Comparison of ENCODE assay signal across 10 cellular contexts in the genomic region with DNA sequence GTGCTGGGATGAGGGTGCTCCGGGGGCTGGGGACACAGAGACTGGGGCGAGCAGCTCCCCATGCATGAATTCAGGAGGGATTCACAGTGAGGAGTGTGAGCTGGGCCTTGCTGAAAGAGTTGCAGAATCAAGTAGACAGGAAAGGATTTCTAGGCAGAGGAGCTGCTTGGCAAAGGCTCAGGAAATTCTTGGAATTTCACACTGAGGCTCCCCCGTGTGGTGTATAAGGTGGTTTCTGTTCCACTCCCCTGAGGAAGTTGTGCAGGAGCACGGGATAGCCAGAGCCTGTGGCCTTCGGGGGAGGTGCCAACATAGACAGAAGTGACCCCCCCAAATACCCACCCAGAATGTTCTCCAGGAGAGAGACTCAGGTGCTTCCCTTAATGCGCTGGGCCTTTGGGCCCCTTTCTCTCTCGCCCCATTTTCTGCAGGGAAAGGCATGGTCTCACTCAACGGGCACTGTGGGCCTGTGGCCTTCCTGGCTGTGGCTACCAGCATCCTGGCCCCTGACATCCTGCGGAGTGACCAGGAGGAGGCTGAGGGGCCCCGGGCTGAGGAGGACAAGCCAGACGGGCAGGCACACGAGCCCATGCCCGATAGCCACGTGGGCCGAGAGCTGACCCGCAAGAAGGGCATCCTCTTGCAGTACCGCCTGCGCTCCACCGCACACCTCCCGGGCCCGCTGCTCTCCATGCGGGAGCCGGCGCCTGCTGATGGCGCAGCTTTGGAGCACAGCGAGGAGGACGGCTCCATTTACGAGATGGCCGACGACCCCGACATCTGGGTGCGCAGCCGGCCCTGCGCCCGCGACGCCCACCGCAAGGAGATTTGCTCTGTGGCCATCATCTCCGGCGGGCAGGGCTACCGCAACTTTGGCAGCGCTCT. TPM values are rescaled to one million over a fixed set of nuclear protein-coding genes. Genes with fewer than 3 reads are reported as not detected.
DNase-seq lines count a peak whose midpoint lies in the region; ATAC-seq lines count a peak whose summit lies in the region.
"Had no signal": no experiment of that assay in that cellular context is flagged by ENCODE, and none has a peak within 500 bp of the region (broad histone marks: within the 10 kb centered on the region; RNA-seq: fewer than 3 reads in every experiment).

No MANE protein-coding gene starts in this region.

- intact Hi-C loops in Right ventricle myocardium superior (cut with DNase I) (no loop called here), cardiac septum (cut with DNase I) (no loop called here)

- H3K27me3 ChIP-seq in effector memory CD4-positive, alpha-beta T cell (replicated peaks; ENCODE audit: control insufficient read depth, insufficient read depth, low read length, poor library complexity, severe bottlenecking), result no peaks in the 10 kb centered on the region

- peak; percentile 34 for ATAC-seq in Right ventricle myocardium superior (ENCODE audit: poor library complexity)
- ATAC-seq in HG03521 (IDR thresholded peaks at IDR 0.05; ENCODE audit: unreplicated experiment), result no peak

- no peaks in the 10 kb centered on the region for H3K36me3 ChIP-seq in effector memory CD4-positive, alpha-beta T cell (ENCODE audit: control insufficient read depth, insufficient read depth, low read length)

- DNase-seq in Right ventricle myocardium superior (no peak), cardiac septum (ENCODE audit: low spot score) (no peak), cerebellar cortex (ENCODE audit: low spot score) (peak; percentile 75), left kidney (ENCODE audit: low read depth, low spot score) (peak; percentile 75), NCI-H187 (lab: John Stamatoyannopoulos, UW) (no peak)
- no peak for DNase-seq in effector memory CD4-positive, alpha-beta T cell
- DNase-seq in stimulated activated CD4-positive, alpha-beta T cell treated with anti-CD3 and anti-CD28 coated beads, Interleukin-4, amount 100 ng/mL, for 4 hours, result no peak
- DNase-seq: COR-L47 had no signal

- H3K4me1 ChIP-seq in effector memory CD4-positive, alpha-beta T cell (ENCODE audit: control insufficient read depth, insufficient read depth, low read length, poor library complexity, severe bottlenecking), result no peaks in the 10 kb centered on the region

- no peak overlapping the region for H3K27ac ChIP-seq in effector memory CD4-positive, alpha-beta T cell (ENCODE audit: insufficient read depth, low read length, poor library complexity, severe bottlenecking)

- no peak overlapping the region for H3K4me3 ChIP-seq in effector memory CD4-positive, alpha-beta T cell (ENCODE audit: insufficient read depth, low read depth, low read length, poor library complexity, severe bottlenecking)

- H3K9me3 ChIP-seq in effector memory CD4-positive, alpha-beta T cell (ENCODE audit: control insufficient read depth, low read length), result no peaks in the 10 kb centered on the region

RNA-seq across cellular contexts. Expression of gene ACTL8, which starts 58.5 kb away (rescaled TPM):
- total RNA-seq in Right ventricle myocardium superior (not detected), cardiac septum (not detected)
- total RNA-seq: subcutaneous adipose tissue had no signal

Comparison
In these comparisons a context has a peak if more than half of its experiments do, and no peak if none do; other contexts are left out.
1. DNase-seq: peak in cerebellar cortex (single experiment) and left kidney (single experiment); none in Right ventricle myocardium superior (single experiment), cardiac septum (single experiment), effector memory CD4-positive, alpha-beta T cell (0 of 3), stimulated activated CD4-positive, alpha-beta T cell treated with anti-CD3 and anti-CD28 coated beads, Interleukin-4, amount 100 ng/mL, for 4 hours (0 of 2) and NCI-H187 (0 of 2).